16 cellular contexts compared by ENCODE assay signal in the genomic region with DNA sequence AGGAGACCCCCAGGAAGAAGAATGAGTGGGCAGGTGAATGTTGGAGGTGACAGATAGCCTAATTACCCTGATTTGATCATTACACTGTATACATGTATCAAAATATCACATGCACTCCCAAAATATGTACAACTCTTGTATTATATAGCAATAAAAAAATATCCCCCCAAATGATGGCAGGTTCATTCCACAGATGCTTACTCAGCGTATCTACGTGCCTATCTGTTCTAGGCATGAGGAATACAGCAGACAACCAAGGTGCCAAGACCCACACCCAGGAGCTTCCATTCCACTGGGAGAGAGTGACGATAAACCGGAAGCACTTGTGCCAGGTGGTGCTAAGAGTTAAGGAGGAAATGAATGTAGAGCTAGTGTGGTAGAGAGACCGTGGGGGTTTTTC. TPM values are rescaled to one million over a fixed set of nuclear protein-coding genes. Genes with fewer than 3 reads are reported as not detected.
DNase-seq lines count a peak whose midpoint lies in the region; ATAC-seq, FAIRE-seq and TF ChIP-seq lines count a peak whose summit lies in the region.
"Had no signal": no experiment of that assay in that cellular context is flagged by ENCODE, and none has a peak within 500 bp of the region (broad histone marks: within the 10 kb centered on the region; RNA-seq: fewer than 3 reads in every experiment).

No MANE protein-coding gene starts in this region.

- H2AFZ ChIP-seq in IMR-90 (replicated peaks; ENCODE audit: low read length, poor library complexity): no peak overlapping the region

- H4K20me1 ChIP-seq in IMR-90 (ENCODE audit: insufficient read depth, low read length): no peaks in the 10 kb centered on the region
- H4K20me1 ChIP-seq: BLaER1 had no signal

- intact Hi-C loops in Caco-2 (cut with micrococcal nuclease; ENCODE audit: unreplicated experiment): no loop called here
- intact Hi-C loops in IMR-90 (cut with micrococcal nuclease): no loop called here
- intact Hi-C loops in posterior vena cava (cut with DNase I): no loop called here

- no peak overlapping the region for H3K56ac ChIP-seq in IMR-90 (ENCODE audit: extremely low read depth, insufficient read depth, low read length)

- no peak overlapping the region for H2BK15ac ChIP-seq in IMR-90 (ENCODE audit: low read depth, low read length)

- H2BK5ac ChIP-seq in IMR-90 (ENCODE audit: low read depth, low read length, poor library complexity, severe bottlenecking): no peak overlapping the region

- H3K18ac ChIP-seq in IMR-90 (ENCODE audit: low read depth, low read length): no peak overlapping the region

- in situ Hi-C loops in IMR-90 (cut with MboI; ENCODE audit: low sequenced_read_pairs): no loop called here

- H4K5ac ChIP-seq in IMR-90 (ENCODE audit: low read depth, low read length): no peak overlapping the region

- no peak for TF ChIP-seq CTCF in Caco-2 (IDR thresholded peaks at IDR 0.05; ENCODE audit: insufficient read depth in 1 of 2, low read depth in 1 of 2, low read length in 1 of 2, severe bottlenecking in 1 of 2, unreplicated experiment in 1 of 2)
- TF ChIP-seq CTCF in IMR-90 (conservative IDR thresholded peaks at IDR 0.05; ENCODE audit: low read depth, low read length): no peak
- no peak for TF ChIP-seq CTCF in bronchial epithelial cell (IDR thresholded peaks at IDR 0.05; ENCODE audit: insufficient read depth, low read length, severe bottlenecking)

- no peak overlapping the region for H3K14ac ChIP-seq in IMR-90 (replicated peaks; ENCODE audit: low read depth, low read length)

- TF ChIP-seq POLR2A in IMR-90 (IDR thresholded peaks at IDR 0.05; ENCODE audit: low read depth, low read length): no peak

- H4K8ac ChIP-seq in IMR-90 (ENCODE audit: low read depth in 2 of 2, low read length in 2 of 2): no peak overlapping the region

- peaks cover 6% of the 10 kb centered on the region for H3K36me3 Mint-ChIP-seq in Caco-2 (ENCODE audit: insufficient read depth, unreplicated experiment)
- H3K36me3 Mint-ChIP-seq: CD8-positive, alpha-beta memory T cell had no signal

- peaks cover 13% of the 10 kb centered on the region for H3K27me3 Mint-ChIP-seq in Caco-2 (ENCODE audit: insufficient read depth, unreplicated experiment)
- peaks cover 35% of the 10 kb centered on the region for H3K27me3 Mint-ChIP-seq in stimulated activated naive CD8-positive, alpha-beta T cell treated with anti-CD3 and anti-CD28 coated beads, Interleukin-15, amount 100 ng/mL, for 72 hours

- 57% methylated on average over 1 of the region's 5 CpGs; no CpG with 5 or more reads in 1 of the 2 experiments for whole genome bisulfite sequencing in IMR-90 (ENCODE audit: extremely low coverage in 2 of 2, insufficient read length in 1 of 2), 2 experiments

- H3K23ac ChIP-seq in IMR-90 (ENCODE audit: low read depth, low read length): no peak overlapping the region

- peak overlapping the region; percentile 49 for H3K27ac Mint-ChIP-seq in Caco-2 (ENCODE audit: unreplicated experiment)
- H3K27ac Mint-ChIP-seq in stimulated activated naive CD8-positive, alpha-beta T cell treated with anti-CD3 and anti-CD28 coated beads, Interleukin-15, amount 100 ng/mL, for 72 hours: peak overlapping the region in 1 of 2 donors; percentile 36

- no peak overlapping the region for H2BK120ac ChIP-seq in IMR-90 (ENCODE audit: low read depth, low read length)

- H3K4me3 ChIP-seq in Caco-2 (ENCODE audit: low read depth, low read length): no peak overlapping the region
- H3K4me3 ChIP-seq in IMR-90 (ENCODE audit: insufficient read depth, low read depth, low read length): no peak overlapping the region
- H3K4me3 ChIP-seq in bronchial epithelial cell (ENCODE audit: low read depth, low read length): no peak overlapping the region
- H3K4me3 ChIP-seq: BLaER1, HAP-1 had no signal

- dilution Hi-C loops in IMR-90 (cut with HindIII; ENCODE audit: low sequenced_read_pairs, unreplicated experiment): no loop called here

- H3K4me3 Mint-ChIP-seq in Caco-2 (ENCODE audit: unreplicated experiment): no peak overlapping the region
- no peak overlapping the region for H3K4me3 Mint-ChIP-seq in stimulated activated naive CD8-positive, alpha-beta T cell treated with anti-CD3 and anti-CD28 coated beads, Interleukin-15, amount 100 ng/mL, for 72 hours
- H3K4me3 Mint-ChIP-seq: CD8-positive, alpha-beta memory T cell had no signal

- peak; percentile 60 for FAIRE-seq in bronchial epithelial cell (lab: Jason Lieb, UNC)
- FAIRE-seq: GM18507, HTR-8/SVneo had no signal

- H3K9ac ChIP-seq in IMR-90 (ENCODE audit: low read depth, low read length): no peak overlapping the region
- H3K9ac ChIP-seq: BLaER1 had no signal

- no peak overlapping the region for H3K4me2 ChIP-seq in IMR-90 (ENCODE audit: low read depth, low read length)
- H3K4me2 ChIP-seq: BLaER1 had no signal

- no peaks in the 10 kb centered on the region for H3K4me1 ChIP-seq in Caco-2
- H3K4me1 ChIP-seq in IMR-90 (ENCODE audit: control insufficient read depth, insufficient read depth, low read length): no peaks in the 10 kb centered on the region
- H3K4me1 ChIP-seq: HAP-1 had no signal

- H3K9me3 ChIP-seq in Caco-2 (no peaks in the 10 kb centered on the region), IMR-90 (ENCODE audit: control insufficient read depth, insufficient read depth, low read length) (no peaks in the 10 kb centered on the region)
- H3K9me3 ChIP-seq: BLaER1, HAP-1 had no signal

- TF ChIP-seq RAD21 in IMR-90 (IDR thresholded peaks at IDR 0.05; ENCODE audit: low read length): no peak

- no peak overlapping the region for H2BK20ac ChIP-seq in IMR-90 (ENCODE audit: low read depth, low read length)

- H4K91ac ChIP-seq in IMR-90 (ENCODE audit: insufficient read depth, low read depth, low read length): no peak overlapping the region

- BruUV-seq in Caco-2 (replicated peaks; lab: Mats Ljungman, UMichigan) (no TSS peak), IMR-90 (replicated peaks; lab: Mats Ljungman, UMichigan) (no TSS peak)

- no peaks in the 10 kb centered on the region for H3K9me3 Mint-ChIP-seq in Caco-2 (ENCODE audit: unreplicated experiment)
- no peaks in the 10 kb centered on the region for H3K9me3 Mint-ChIP-seq in stimulated activated naive CD8-positive, alpha-beta T cell treated with anti-CD3 and anti-CD28 coated beads, Interleukin-15, amount 100 ng/mL, for 72 hours
- H3K9me3 Mint-ChIP-seq: CD8-positive, alpha-beta memory T cell had no signal

- no peak overlapping the region for H2AK9ac ChIP-seq in IMR-90 (replicated peaks; ENCODE audit: low read depth, low read length, poor library complexity)

- CTCF ChIA-PET in Caco-2 (lab: Charles Lee): no interaction called here
- CTCF ChIA-PET in IMR-90 (lab: Yijun Ruan, JAX): no interaction called here

- DNase-seq in Caco-2: no peak
- DNase-seq in IMR-90: no peak
- DNase-seq in bronchial epithelial cell (ENCODE audit: low read depth): no peak
- DNase-seq in posterior vena cava (ENCODE audit: low spot score): peak; percentile 2
- no peak for DNase-seq in NCI-H446 treated with DMSO at 0.1 percent for 48 hours (lab: John Stamatoyannopoulos, UW)
- no peak for DNase-seq in stimulated activated naive CD8-positive, alpha-beta T cell treated with anti-CD3 and anti-CD28 coated beads, Interleukin-15, amount 100 ng/mL, for 72 hours
- DNase-seq: AML-193; CD8-positive, alpha-beta memory T cell; DMS 273 treated with DMSO at 0.1 percent for 48 hours; GOT3; KBM-7 had no signal

- POLR2A ChIA-PET in Caco-2 (lab: Charles Lee) (no interaction called here), IMR-90 (lab: Charles Lee; ENCODE audit: unreplicated experiment) (no interaction called here)

- no peaks in the 10 kb centered on the region for H3K36me3 ChIP-seq in Caco-2 (ENCODE audit: control insufficient read depth, insufficient read depth, low read length)
- no peaks in the 10 kb centered on the region for H3K36me3 ChIP-seq in IMR-90 (ENCODE audit: control insufficient read depth, insufficient read depth, low read length)
- H3K36me3 ChIP-seq in bronchial epithelial cell (ENCODE audit: control insufficient read depth, insufficient read depth, low read length): no peaks in the 10 kb centered on the region
- H3K36me3 ChIP-seq: BLaER1, HAP-1 had no signal

- no peaks in the 10 kb centered on the region for H3K9me1 ChIP-seq in IMR-90 (ENCODE audit: insufficient read depth, low read length)

- H3K27ac ChIP-seq in IMR-90 (ENCODE audit: insufficient read depth, low read length): no peak overlapping the region
- H3K27ac ChIP-seq: BLaER1 had no signal

- H2AK5ac ChIP-seq in IMR-90 (ENCODE audit: low read depth, low read length): no peak overlapping the region

- ATAC-seq in IMR-90 (ENCODE audit: low read depth) (no peak), HG02970 (IDR thresholded peaks at IDR 0.05; ENCODE audit: low FRiP score, unreplicated experiment) (no peak)
- no peak for ATAC-seq in stimulated activated naive CD8-positive, alpha-beta T cell treated with anti-CD3 and anti-CD28 coated beads, Interleukin-15, amount 100 ng/mL, for 72 hours

- H3K27me3 ChIP-seq in Caco-2 (replicated peaks; ENCODE audit: control insufficient read depth, insufficient read depth, low read length) (no peaks in the 10 kb centered on the region), IMR-90 (ENCODE audit: control insufficient read depth, insufficient read depth, low read length) (peaks cover 21% of the 10 kb centered on the region), bronchial epithelial cell (ENCODE audit: control insufficient read depth, insufficient read depth, low read length) (no peaks in the 10 kb centered on the region)
- H3K27me3 ChIP-seq: BLaER1 had no signal

- H3K4me1 Mint-ChIP-seq in Caco-2 (ENCODE audit: low read depth, unreplicated experiment): no peaks in the 10 kb centered on the region
- H3K4me1 Mint-ChIP-seq in stimulated activated naive CD8-positive, alpha-beta T cell treated with anti-CD3 and anti-CD28 coated beads, Interleukin-15, amount 100 ng/mL, for 72 hours: no peaks in the 10 kb centered on the region
- H3K4me1 Mint-ChIP-seq: CD8-positive, alpha-beta memory T cell had no signal

- H3K4ac ChIP-seq in IMR-90 (ENCODE audit: low read depth, low read length): no peak overlapping the region

- H3K79me1 ChIP-seq in IMR-90 (ENCODE audit: low read depth in 1 of 2, low read length in 2 of 2): no peaks in the 10 kb centered on the region

TF ChIP-seq in IMR-90, 13 proteins besides CTCF, POLR2A, EP300 and RAD21 (continues in another document):
- TF ChIP-seq CEBPB (IDR thresholded peaks at IDR 0.05; ENCODE audit: low read depth, low read length) (no peak), MAFK (IDR thresholded peaks at IDR 0.05; ENCODE audit: low read depth, low read length) (peak; percentile 74), MAZ (IDR thresholded peaks at IDR 0.05; ENCODE audit: borderline replicate concordance, low read depth, low read length) (no peak), CHD1 (IDR thresholded peaks at IDR 0.05; ENCODE audit: low read depth, low read length) (no peak)

RNA-seq across cellular contexts. Expression of a gene that starts 42.4 kb away (rescaled TPM):
- 8.4 and 11.7 TPM in 2 replicates for total RNA-seq in Caco-2 (2022)
- under 0.01 and 0.28 TPM in 2 replicates for total RNA-seq in IMR-90 (2012; rRNA removed)
- 0.14 and 0.36 TPM in 2 replicates for polyA plus RNA-seq in IMR-90 (2012; rRNA removed)
- polyA plus RNA-seq in IMR-90 (2012; cell fraction: cytosol; rRNA removed): 0.10 and 0.22 TPM in 2 replicates
- 0.18 and 0.37 TPM in 2 replicates for polyA plus RNA-seq in IMR-90 (2012; cell fraction: nucleus; rRNA removed; ENCODE audit: low replicate concordance)
- total RNA-seq in bronchial epithelial cell: under 0.01 and 0.13 TPM in 2 replicates
- 10 to 100 TPM; 56.4 to 61.5 TPM for total RNA-seq in posterior vena cava
- total RNA-seq: CD8-positive, alpha-beta memory T cell had no signal
- polyA plus RNA-seq: CD8-positive, alpha-beta memory T cell had no signal
